25 cellular contexts compared by ENCODE assay signal in genomic region chr19:13619203-13619632, GRCh38.
DNase-seq lines count a peak whose midpoint lies in the region; ATAC-seq, FAIRE-seq and TF ChIP-seq lines count a peak whose summit lies in the region.
"Had no signal": no experiment of that assay in that cellular context is flagged by ENCODE, and none has a peak within 500 bp of the region (broad histone marks: within the 10 kb centered on the region; RNA-seq: fewer than 3 reads in every experiment).

No MANE protein-coding gene starts in this region.

- TF ChIP-seq CTCF in omental fat pad (IDR thresholded peaks at IDR 0.05) (no peak), kidney (IDR thresholded peaks at IDR 0.05; ENCODE audit: borderline replicate concordance, extremely low read depth, insufficient read depth) (no peak), progenitor cell of endocrine pancreas (IDR thresholded peaks at IDR 0.05; ENCODE audit: unreplicated experiment) (no peak)

- intact Hi-C loops in kidney (cut with DNase I): no loop called here

- H3K4me1 Mint-ChIP-seq in progenitor cell of endocrine pancreas (ENCODE audit: low read depth): peaks cover 18% of the 10 kb centered on the region
- peaks cover 0 to 2% of the 10 kb centered on the region in 2 donors for H3K4me1 Mint-ChIP-seq in natural killer cell treated with Interleukin-12 subunit alpha and Interleukin-12 subunit beta and Interleukin-15 and Interleukin-18, amount 100 ng/mL, for 72 hours (ENCODE audit: low read depth in 2 of 2)
- H3K4me1 Mint-ChIP-seq: B cell; stimulated activated memory B cell treated with anti-CD40 and anti-IgM and Interleukin-4, amounts not matched to agents 10 μg/mL and 1 μg/mL and 100 μg/mL, for 72 hours had no signal

- no peak overlapping the region for H3K9ac ChIP-seq in endocrine pancreas (ENCODE audit: control insufficient read depth, insufficient read depth, low read length)
- H3K9ac ChIP-seq in kidney (ENCODE audit: low read length in 2 of 2): no peak overlapping the region
- H3K9ac ChIP-seq: KMS-11 had no signal

- H3K36me3 Mint-ChIP-seq in progenitor cell of endocrine pancreas (ENCODE audit: insufficient read depth): no peaks in the 10 kb centered on the region
- H3K36me3 Mint-ChIP-seq in natural killer cell treated with Interleukin-12 subunit alpha and Interleukin-12 subunit beta and Interleukin-15 and Interleukin-18, amount 100 ng/mL, for 72 hours: no peaks in the 10 kb centered on the region
- H3K36me3 Mint-ChIP-seq: naive B cell; stimulated activated memory B cell treated with anti-CD40 and anti-IgM and Interleukin-4, amounts not matched to agents 10 μg/mL and 1 μg/mL and 100 μg/mL, for 72 hours; WTC11 had no signal

- no peaks in the 10 kb centered on the region for H3K36me3 ChIP-seq in endocrine pancreas (ENCODE audit: control insufficient read depth, insufficient read depth, low read length)
- no peaks in the 10 kb centered on the region for H3K36me3 ChIP-seq in kidney (ENCODE audit: control insufficient read depth in 1 of 2, insufficient read depth in 2 of 2, low read length in 2 of 2)
- H3K36me3 ChIP-seq: cardiac muscle cell, pancreas, sigmoid colon, thoracic aorta had no signal

- H3K9me3 Mint-ChIP-seq in progenitor cell of endocrine pancreas (ENCODE audit: low read depth): no peaks in the 10 kb centered on the region
- H3K9me3 Mint-ChIP-seq in natural killer cell treated with Interleukin-12 subunit alpha and Interleukin-12 subunit beta and Interleukin-15 and Interleukin-18, amount 100 ng/mL, for 72 hours: no peaks in the 10 kb centered on the region
- H3K9me3 Mint-ChIP-seq: WTC11 had no signal

- FAIRE-seq in kidney (lab: Jason Lieb, UNC): no peak
- FAIRE-seq: D721Med, GM12891, pancreas had no signal

- peak; percentile 80 for ATAC-seq in omental fat pad (ENCODE audit: low FRiP score)
- no peak for ATAC-seq in natural killer cell treated with Interleukin-12 subunit alpha and Interleukin-12 subunit beta and Interleukin-15 and Interleukin-18, amount 100 ng/mL, for 72 hours
- ATAC-seq: left cardiac atrium; Panc1; pancreas; stimulated activated memory B cell treated with anti-CD40 and anti-IgM and Interleukin-4, amounts not matched to agents 10 μg/mL and 1 μg/mL and 100 μg/mL, for 72 hours; WTC11 had no signal

- peaks cover 7% of the 10 kb centered on the region for H3K4me1 ChIP-seq in endocrine pancreas (ENCODE audit: control insufficient read depth, insufficient read depth, low read length)
- no peaks in the 10 kb centered on the region for H3K4me1 ChIP-seq in kidney (ENCODE audit: control insufficient read depth in 1 of 2, insufficient read depth in 1 of 2, low read depth in 1 of 2, low read length in 2 of 2)
- H3K4me1 ChIP-seq: pancreas, sigmoid colon had no signal

- peaks cover 47% of the 10 kb centered on the region for H3K27me3 Mint-ChIP-seq in progenitor cell of endocrine pancreas
- peaks cover 38 to 56% of the 10 kb centered on the region in 2 donors for H3K27me3 Mint-ChIP-seq in natural killer cell treated with Interleukin-12 subunit alpha and Interleukin-12 subunit beta and Interleukin-15 and Interleukin-18, amount 100 ng/mL, for 72 hours

- H3K4me3 Mint-ChIP-seq in progenitor cell of endocrine pancreas (ENCODE audit: low read depth): no peak overlapping the region
- no peak overlapping the region for H3K4me3 Mint-ChIP-seq in natural killer cell treated with Interleukin-12 subunit alpha and Interleukin-12 subunit beta and Interleukin-15 and Interleukin-18, amount 100 ng/mL, for 72 hours
- H3K4me3 Mint-ChIP-seq: B cell; naive B cell; stimulated activated memory B cell treated with anti-CD40 and anti-IgM and Interleukin-4, amounts not matched to agents 10 μg/mL and 1 μg/mL and 100 μg/mL, for 72 hours; WTC11 had no signal

- no peak overlapping the region for H3K27ac Mint-ChIP-seq in progenitor cell of endocrine pancreas
- H3K27ac Mint-ChIP-seq in natural killer cell treated with Interleukin-12 subunit alpha and Interleukin-12 subunit beta and Interleukin-15 and Interleukin-18, amount 100 ng/mL, for 72 hours: no peak overlapping the region
- H3K27ac Mint-ChIP-seq: B cell; stimulated activated memory B cell treated with anti-CD40 and anti-IgM and Interleukin-4, amounts not matched to agents 10 μg/mL and 1 μg/mL and 100 μg/mL, for 72 hours had no signal

- H3K4me3 ChIP-seq in endocrine pancreas (ENCODE audit: control insufficient read depth, insufficient read depth, low read length) (peak overlapping the region; percentile 10), kidney (ENCODE audit: low read length in 2 of 2) (no peak overlapping the region)
- H3K4me3 ChIP-seq: cardiac muscle cell, pancreas, sigmoid colon, thoracic aorta had no signal

- H3K9me3 ChIP-seq in endocrine pancreas (ENCODE audit: control insufficient read depth, low read length) (no peaks in the 10 kb centered on the region), kidney (ENCODE audit: control insufficient read depth in 1 of 2, low read length in 2 of 2) (no peaks in the 10 kb centered on the region)
- H3K9me3 ChIP-seq: pancreas, sigmoid colon, thoracic aorta had no signal

- no peaks in the 10 kb centered on the region for H3K27me3 ChIP-seq in endocrine pancreas (ENCODE audit: control insufficient read depth, insufficient read depth, low read length)
- H3K27me3 ChIP-seq: pancreas had no signal

- H3K27ac ChIP-seq in kidney (ENCODE audit: low read depth in 2 of 2, low read length in 2 of 2): no peak overlapping the region
- H3K27ac ChIP-seq: cardiac muscle cell, epithelial cell of prostate, KMS-11, pancreas, sigmoid colon, thoracic aorta had no signal

- DNase-seq in DMS53 (lab: John Stamatoyannopoulos, UW) (peak; percentile 48), M059J (ENCODE audit: low read depth) (peak; percentile 41), omental fat pad (ENCODE audit: low spot score) (no peak), kidney (no peak), progenitor cell of endocrine pancreas (ENCODE audit: low spot score, unreplicated experiment) (no peak)
- no peak for DNase-seq in natural killer cell treated with Interleukin-12 subunit alpha and Interleukin-12 subunit beta and Interleukin-15 and Interleukin-18, amount 100 ng/mL, for 72 hours (ENCODE audit: low spot score)
- DNase-seq: activated CD4-positive, alpha-beta T cell treated with anti-CD3 and anti-CD28 coated beads, Interleukin-2, amount 50 U/mL, for 4 hours; left cardiac atrium; mesendoderm; naive B cell; NCI-H1930; NCI-H2227 treated with DMSO at 0.1 percent for 48 hours; pancreas; sigmoid colon had no signal

Comparison
In these comparisons a context has a peak if more than half of its experiments do, and no peak if none do; other contexts are left out.
1. DNase-seq: peak in DMS53 (single experiment) and M059J (single experiment); none in omental fat pad (single experiment), kidney (single experiment), progenitor cell of endocrine pancreas (single experiment) and natural killer cell treated with Interleukin-12 subunit alpha and Interleukin-12 subunit beta and Interleukin-15 and Interleukin-18, amount 100 ng/mL, for 72 hours (single experiment).